Comparison of ENCODE assay signal across 12 cellular contexts in genomic region chr17:77495575-77495974, GRCh38.
DNase-seq lines count a peak whose midpoint lies in the region; ATAC-seq and TF ChIP-seq lines count a peak whose summit lies in the region.
"Had no signal": no experiment of that assay in that cellular context is flagged by ENCODE, and none has a peak within 500 bp of the region (broad histone marks: within the 10 kb centered on the region; RNA-seq: fewer than 3 reads in every experiment).

No MANE protein-coding gene starts in this region.

- peak overlapping the region; percentile 38; the same call in 1 of the 2 replicates for H3K4me2 ChIP-seq in BLaER1

- peak overlapping the region; percentile 44; the same call in 1 of the 2 replicates for H3K27ac ChIP-seq in BLaER1
- H3K27ac ChIP-seq: SJSA1 had no signal

- no peaks in the 10 kb centered on the region for H3K9me3 ChIP-seq in BLaER1
- H3K9me3 ChIP-seq: esophagus squamous epithelium, mucosa of descending colon, SJSA1, tibial nerve had no signal

- peaks cover 33% of the 10 kb centered on the region for H3K36me3 Mint-ChIP-seq in activated CD4-positive, alpha-beta T cell treated with anti-CD3 and anti-CD28 coated beads for 36 hours (ENCODE audit: low read depth)
- peaks cover 30% of the 10 kb centered on the region for H3K36me3 Mint-ChIP-seq in WTC11
- H3K36me3 Mint-ChIP-seq in naive thymus-derived CD8-positive, alpha-beta T cell = peaks cover 0 to 72% (median 6%) of the 10 kb centered on the region in 3 donors

- CTCF ChIA-PET in activated CD4-positive, alpha-beta T cell treated with anti-CD3 and anti-CD28 coated beads for 36 hours (lab: Charles Lee) = interaction anchor here (0.7 to 4.3 kb wide), 18 partner anchors 26 to 170 kb away, joined by 3 to 57 read pairs (median 6); no protein-coding TSS in a partner anchor
- CTCF ChIA-PET in WTC11 (lab: Charles Lee) = interaction anchor here (0.6 to 4.5 kb wide), 7 partner anchors 11 to 164 kb away, joined by 3 to 76 read pairs (median 4); no protein-coding TSS in a partner anchor

- peaks cover 52% of the 10 kb centered on the region for H3K4me1 ChIP-seq in BLaER1

- intact Hi-C loops in activated CD4-positive, alpha-beta T cell treated with anti-CD3 and anti-CD28 coated beads for 36 hours (cut with DNase I, micrococcal nuclease) = loop anchor here (1.0 to 2.0 kb wide), 4 partner anchors 35 to 164 kb away; no protein-coding TSS in a partner anchor

- H3K27me3 ChIP-seq in BLaER1 = no peaks in the 10 kb centered on the region
- H3K27me3 ChIP-seq: esophagus squamous epithelium, SJSA1, tibial nerve had no signal

- H3K9ac ChIP-seq in BLaER1 = peak overlapping the region; percentile 34; the same call in 1 of the 2 replicates

- no peak overlapping the region for H3K4me3 ChIP-seq in BLaER1
- H3K4me3 ChIP-seq: esophagus squamous epithelium, mucosa of descending colon, SJSA1, tibial nerve had no signal

- peaks cover 4% of the 10 kb centered on the region for H3K4me1 Mint-ChIP-seq in activated CD4-positive, alpha-beta T cell treated with anti-CD3 and anti-CD28 coated beads for 36 hours
- H3K4me1 Mint-ChIP-seq in WTC11 = no peaks in the 10 kb centered on the region
- peaks cover 11 to 31% (median 21%) of the 10 kb centered on the region in 4 donors for H3K4me1 Mint-ChIP-seq in naive thymus-derived CD8-positive, alpha-beta T cell

- H3K9me3 Mint-ChIP-seq in activated CD4-positive, alpha-beta T cell treated with anti-CD3 and anti-CD28 coated beads for 36 hours (ENCODE audit: low read depth) = no peaks in the 10 kb centered on the region
- no peaks in the 10 kb centered on the region for H3K9me3 Mint-ChIP-seq in WTC11
- H3K9me3 Mint-ChIP-seq in naive thymus-derived CD8-positive, alpha-beta T cell = no peaks in the 10 kb centered on the region

- DNase-seq in activated CD4-positive, alpha-beta T cell treated with anti-CD3 and anti-CD28 coated beads for 36 hours = peak; percentile 3
- DNase-seq in activated CD4-positive, alpha-beta T cell treated with anti-CD3 and anti-CD28 coated beads, Interleukin-2, amount 50 U/mL, for 48 hours = no peak
- DNase-seq in WTC11 (ENCODE audit: low spot score) (peak; percentile 4), H4 (ENCODE audit: low spot score) (no peak), NCI-H187 (lab: John Stamatoyannopoulos, UW) (no peak)
- no peak for DNase-seq in naive thymus-derived CD8-positive, alpha-beta T cell
- DNase-seq: esophagus squamous epithelium had no signal

- H3K36me3 ChIP-seq in BLaER1 = peaks cover 93% of the 10 kb centered on the region

- no peak for TF ChIP-seq CTCF in WTC11 (IDR thresholded peaks at IDR 0.05)

- H3K27ac Mint-ChIP-seq in activated CD4-positive, alpha-beta T cell treated with anti-CD3 and anti-CD28 coated beads for 36 hours = no peak overlapping the region
- no peak overlapping the region for H3K27ac Mint-ChIP-seq in WTC11
- H3K27ac Mint-ChIP-seq in naive thymus-derived CD8-positive, alpha-beta T cell = peak overlapping the region in 8 of 10 donors; percentile 35 to 94 (median 88)

- H3K4me3 Mint-ChIP-seq in activated CD4-positive, alpha-beta T cell treated with anti-CD3 and anti-CD28 coated beads for 36 hours = no peak overlapping the region
- no peak overlapping the region for H3K4me3 Mint-ChIP-seq in WTC11
- no peak overlapping the region for H3K4me3 Mint-ChIP-seq in naive thymus-derived CD8-positive, alpha-beta T cell

- no peak for ATAC-seq in activated CD4-positive, alpha-beta T cell treated with anti-CD3 and anti-CD28 coated beads for 36 hours
- ATAC-seq in WTC11 (no peak), HG03108 (IDR thresholded peaks at IDR 0.05; ENCODE audit: unreplicated experiment) (no peak)
- ATAC-seq in naive thymus-derived CD8-positive, alpha-beta T cell = no peak

- H4K20me1 ChIP-seq in BLaER1 = peaks cover 68% of the 10 kb centered on the region

- POLR2A ChIA-PET in activated CD4-positive, alpha-beta T cell treated with anti-CD3 and anti-CD28 coated beads for 36 hours (lab: Charles Lee) = interaction anchor here (0.6 kb wide), 2 partner anchors 29 to 55 kb away, joined by 3 to 9 read pairs; no protein-coding TSS in a partner anchor
- POLR2A ChIA-PET in WTC11 (lab: Charles Lee) = interaction anchor here (1.6 kb wide), 1 partner anchor 66 kb away, joined by 6 read pairs; no protein-coding TSS in a partner anchor
- POLR2A ChIA-PET in naive thymus-derived CD8-positive, alpha-beta T cell (lab: Charles Lee) = interaction anchor here (0.6 to 9.2 kb wide), 19 partner anchors 13 to 171 kb away, joined by 3 to 243 read pairs (median 9); no protein-coding TSS in a partner anchor

- H3K27me3 Mint-ChIP-seq in activated CD4-positive, alpha-beta T cell treated with anti-CD3 and anti-CD28 coated beads for 36 hours = no peaks in the 10 kb centered on the region
- H3K27me3 Mint-ChIP-seq in WTC11 (ENCODE audit: low read depth) = no peaks in the 10 kb centered on the region
- H3K27me3 Mint-ChIP-seq in naive thymus-derived CD8-positive, alpha-beta T cell = no peaks in the 10 kb centered on the region

TF ChIP-seq in WTC11, 78 proteins besides CTCF, POLR2A, EP300 and RAD21:
- TF ChIP-seq GABPB1 (CRISPR knock-in tag; IDR thresholded peaks at IDR 0.05) (no peak), ZBTB21 (CRISPR knock-in tag; IDR thresholded peaks at IDR 0.05; ENCODE audit: borderline replicate concordance) (no peak), FOXK1 (CRISPR knock-in tag; IDR thresholded peaks at IDR 0.05) (no peak), TCF7 (CRISPR knock-in tag; IDR thresholded peaks at IDR 0.05; ENCODE audit: low read depth) (no peak)

Comparison
In these comparisons a context has a peak if more than half of its experiments do, and no peak if none do; other contexts are left out.
1. DNase-seq: peak in activated CD4-positive, alpha-beta T cell treated with anti-CD3 and anti-CD28 coated beads for 36 hours (single experiment) and WTC11 (single experiment); none in activated CD4-positive, alpha-beta T cell treated with anti-CD3 and anti-CD28 coated beads, Interleukin-2, amount 50 U/mL, for 48 hours (0 of 2), naive thymus-derived CD8-positive, alpha-beta T cell (0 of 10), H4 (single experiment) and NCI-H187 (0 of 2).
2. H3K27ac Mint-ChIP-seq: peak in naive thymus-derived CD8-positive, alpha-beta T cell (8 of 10); none in activated CD4-positive, alpha-beta T cell treated with anti-CD3 and anti-CD28 coated beads for 36 hours (single experiment) and WTC11 (single experiment).